8 cellular contexts compared by ENCODE assay signal in genomic region chr1:1397839-1398523, GRCh38. TPM values are rescaled to one million over a fixed set of nuclear protein-coding genes. Genes with fewer than 3 reads are reported as not detected.
DNase-seq lines count a peak whose midpoint lies in the region; ATAC-seq and TF ChIP-seq lines count a peak whose summit lies in the region.

No MANE protein-coding gene starts in this region.

- no peaks in the 10 kb centered on the region for H3K9me3 Mint-ChIP-seq in activated naive CD8-positive, alpha-beta T cell treated with anti-CD3 and anti-CD28 coated beads, Interleukin-2, amount 50 U/mL, for 24 hours

- H3K4me1 Mint-ChIP-seq in activated naive CD8-positive, alpha-beta T cell treated with anti-CD3 and anti-CD28 coated beads, Interleukin-2, amount 50 U/mL, for 24 hours = peaks cover 54% of the 10 kb centered on the region

- H3K9me3 ChIP-seq in HUES6 (ENCODE audit: control insufficient read depth, insufficient read depth, low read depth, low read length) = no peaks in the 10 kb centered on the region
- no peaks in the 10 kb centered on the region for H3K9me3 ChIP-seq in liver (ENCODE audit: control insufficient read depth in 4 of 4, low read length in 3 of 4)
- no peaks in the 10 kb centered on the region for H3K9me3 ChIP-seq in uterus

- no peak for TF ChIP-seq CTCF in 22Rv1 (IDR thresholded peaks at IDR 0.05)
- no peak for TF ChIP-seq CTCF in liver (IDR thresholded peaks at IDR 0.05; ENCODE audit: low read depth, low read length, missing input control)
- no peak for TF ChIP-seq CTCF in uterus (IDR thresholded peaks at IDR 0.05)

- H3K4me3 ChIP-seq in HUES6 (ENCODE audit: low read depth, low read length) (peak overlapping the region; percentile 99), liver (ENCODE audit: low read depth in 1 of 3, low read length in 3 of 3) (peak overlapping the region; percentile 92 to 96 (median 96)), uterus (peak overlapping the region; percentile 94 to 97)

- H3K27ac ChIP-seq in 22Rv1 (peak overlapping the region; percentile 80), HUES6 (ENCODE audit: low read depth, low read length) (peak overlapping the region; percentile 92; the same call in 1 of the 2 replicates), liver (ENCODE audit: low read depth in 1 of 2, low read length in 2 of 2) (peak overlapping the region in 1 of 2 donors; percentile 73), uterus (peak overlapping the region; percentile 68 to 83)

- H3K4me1 ChIP-seq in HUES6 (ENCODE audit: control insufficient read depth, insufficient read depth, low read length) (peaks cover 12% of the 10 kb centered on the region), liver (ENCODE audit: control insufficient read depth in 4 of 4, insufficient read depth in 4 of 4, low read length in 3 of 4) (peaks cover 4 to 50% (median 40%) of the 10 kb centered on the region in 4 donors), uterus (peaks cover 6 to 18% of the 10 kb centered on the region in 2 donors)

- no peaks in the 10 kb centered on the region for H3K27me3 Mint-ChIP-seq in activated naive CD8-positive, alpha-beta T cell treated with anti-CD3 and anti-CD28 coated beads, Interleukin-2, amount 50 U/mL, for 24 hours

- intact Hi-C loops in uterus (cut with DNase I; ENCODE audit: low total_unique reads) = no loop called here

- WGBS in liver = 41% methylated on average over 19 of the region's 19 CpGs

- H3K4me3 Mint-ChIP-seq in activated naive CD8-positive, alpha-beta T cell treated with anti-CD3 and anti-CD28 coated beads, Interleukin-2, amount 50 U/mL, for 24 hours = peak overlapping the region; percentile 95

- peak overlapping the region; percentile 91 for H3K27ac Mint-ChIP-seq in activated naive CD8-positive, alpha-beta T cell treated with anti-CD3 and anti-CD28 coated beads, Interleukin-2, amount 50 U/mL, for 24 hours

- peaks cover 79% of the 10 kb centered on the region for H3K36me3 ChIP-seq in HUES6 (ENCODE audit: control insufficient read depth, insufficient read depth, low read length)
- H3K36me3 ChIP-seq in liver (ENCODE audit: control insufficient read depth in 4 of 4, insufficient read depth in 3 of 4, low read depth in 1 of 4, low read length in 3 of 4) = peaks cover 20 to 40% (median 32%) of the 10 kb centered on the region in 4 donors
- no peaks in the 10 kb centered on the region for H3K36me3 ChIP-seq in uterus

- peaks cover 68% of the 10 kb centered on the region for H3K36me3 Mint-ChIP-seq in activated naive CD8-positive, alpha-beta T cell treated with anti-CD3 and anti-CD28 coated beads, Interleukin-2, amount 50 U/mL, for 24 hours (ENCODE audit: low read depth)

- H3K27me3 ChIP-seq in HUES6 (ENCODE audit: control insufficient read depth, insufficient read depth, low read length) (no peaks in the 10 kb centered on the region), liver (ENCODE audit: control insufficient read depth in 4 of 4, insufficient read depth in 4 of 4, low read length in 3 of 4) (no peaks in the 10 kb centered on the region), uterus (no peaks in the 10 kb centered on the region)

- H3K9ac ChIP-seq in HUES6 (ENCODE audit: low read length) (peak overlapping the region; percentile 100), liver (ENCODE audit: low read depth in 1 of 2, low read length in 2 of 2) (peak overlapping the region; percentile 46 to 72)

- peak in 1 of 2 donors; percentile 20 for TF ChIP-seq RAD21 in liver (IDR thresholded peaks at IDR 0.05)

- TF ChIP-seq POLR2A in uterus (IDR thresholded peaks at IDR 0.05) = no peak

- DNase-seq in activated naive CD8-positive, alpha-beta T cell treated with anti-CD3 and anti-CD28 coated beads, Interleukin-2, amount 50 U/mL, for 24 hours = no peak
- DNase-seq in uterus (no peak), HPDE6-E6E7 (ENCODE audit: extremely low spot score) (no peak), H4 (ENCODE audit: low spot score) (no peak)

- no peak for ATAC-seq in activated naive CD8-positive, alpha-beta T cell treated with anti-CD3 and anti-CD28 coated beads, Interleukin-2, amount 50 U/mL, for 24 hours
- no peak for ATAC-seq in HG03196 (IDR thresholded peaks at IDR 0.05; ENCODE audit: unreplicated experiment)

TF ChIP-seq in liver, 16 proteins besides CTCF, POLR2A, EP300 and RAD21:
- TF ChIP-seq ATF3 (IDR thresholded peaks at IDR 0.05) = no peak
- no peak for TF ChIP-seq NR2F2 (IDR thresholded peaks at IDR 0.05)
- TF ChIP-seq JUND (IDR thresholded peaks at IDR 0.05) = no peak
- no peak for TF ChIP-seq ZBTB33 (IDR thresholded peaks at IDR 0.05)
- no peak for TF ChIP-seq EGR1 (IDR thresholded peaks at IDR 0.05; ENCODE audit: low read depth in 2 of 2)
- peak; percentile 5 for TF ChIP-seq SP1 (IDR thresholded peaks at IDR 0.05)
- no peak for TF ChIP-seq TAF1 (conservative IDR thresholded peaks at IDR 0.05)
- TF ChIP-seq MAX (IDR thresholded peaks at IDR 0.05) = peak; percentile 49
- no peak for TF ChIP-seq RXRA (IDR thresholded peaks at IDR 0.05)
- TF ChIP-seq GABPA (IDR thresholded peaks at IDR 0.05 in 1 of 2, conservative IDR thresholded peaks at IDR 0.05 in 1 of 2) = peak in 1 of 2 donors; percentile 67
- TF ChIP-seq FOXA1 (IDR thresholded peaks at IDR 0.05) = no peak
- TF ChIP-seq HNF4A (conservative IDR thresholded peaks at IDR 0.05) = peak; percentile 10 to 12
- peak; percentile 28 for TF ChIP-seq YY1 (IDR thresholded peaks at IDR 0.05)
- peak; percentile 13 for TF ChIP-seq REST (IDR thresholded peaks at IDR 0.05)
- TF ChIP-seq FOXA2 (IDR thresholded peaks at IDR 0.05) = no peak
- no peak for TF ChIP-seq HNF4G (IDR thresholded peaks at IDR 0.05)

RNA-seq across cellular contexts. Expression of gene CCNL2, which starts 1.2 kb away (rescaled TPM):
- total RNA-seq in liver = 100 to 1,000 TPM in 1 of 2 donors, 10 to 100 TPM in 1; 47.3 to 170 TPM
- 100 to 1,000 TPM in 1 of 2 donors, 10 to 100 TPM in 1; 46.4 to 160 TPM for polyA plus RNA-seq in liver
- 100 to 1,000 TPM; 207 to 351 (median 281) TPM for total RNA-seq in uterus
- total RNA-seq in H4 (2014; rRNA removed; shearing (Covaris generic)) = 46.0 and 49.4 TPM in 2 replicates

RNA-seq across cellular contexts. Expression of gene MRPL20, which starts 9.1 kb away (rescaled TPM):
- 10 to 100 TPM; 47.8 to 47.9 TPM for total RNA-seq in liver
- 100 to 1,000 TPM; 100 to 170 TPM for polyA plus RNA-seq in liver
- 100 to 1,000 TPM in 1 of 4 donors, 10 to 100 TPM in 3; 34.3 to 114 (median 65.1) TPM for total RNA-seq in uterus
- 243 and 264 TPM in 2 replicates for total RNA-seq in H4 (2014; rRNA removed; shearing (Covaris generic))

RNA-seq across cellular contexts. Expression of gene AURKAIP1, which starts 23.0 kb away (rescaled TPM):
- total RNA-seq in liver (10 to 100 TPM; 38.4 to 52.6 TPM), uterus (10 to 100 TPM; 13.2 to 75.8 (median 31.1) TPM)
- polyA plus RNA-seq in liver = 100 to 1,000 TPM; 143 to 175 TPM
- total RNA-seq in H4 (2014; rRNA removed; shearing (Covaris generic)) = 162 and 168 TPM in 2 replicates

RNA-seq across cellular contexts. Expression of gene ANKRD65, which starts 23.1 kb away (rescaled TPM):
- total RNA-seq in liver (under 1 TPM; 0.14 to 0.17 TPM), uterus (10 to 100 TPM in 2 of 4 donors, 1 to 10 TPM in 2; 1.3 to 20.0 (median 6.7) TPM)
- polyA plus RNA-seq in liver = under 1 TPM; 0.30 to 0.31 TPM
- total RNA-seq in H4 (2014; rRNA removed; shearing (Covaris generic)) = not detected in 2 replicates

RNA-seq across cellular contexts. Expression of gene VWA1, which starts 37.5 kb away (rescaled TPM):
- 10 to 100 TPM; 22.8 to 41.6 TPM for total RNA-seq in liver
- 10 to 100 TPM; 18.3 to 81.3 TPM for polyA plus RNA-seq in liver
- total RNA-seq in uterus = 10 to 100 TPM; 15.6 to 67.1 (median 47.1) TPM
- total RNA-seq in H4 (2014; rRNA removed; shearing (Covaris generic)) = 0.04 TPM in 1 of 2 replicates, not detected in the other
